ENCODE assay signal across 8 cellular contexts in genomic region chr1:184387871-184388670, GRCh38. TPM values are rescaled to one million over a fixed set of nuclear protein-coding genes. Genes with fewer than 3 reads are reported as not detected.
A peak's percentile ranks its signal among the peaks of the same experiment; 100 is the strongest.
DNase-seq lines count a peak whose midpoint lies in the region; ATAC-seq and TF ChIP-seq lines count a peak whose summit lies in the region.

No MANE protein-coding gene starts in this region.

- peak overlapping the region; percentile 73 for H3K4me3 Mint-ChIP-seq in activated B cell treated with CpG ODN at 0.5 μM for 24 hours

- TF ChIP-seq CTCF in activated B cell treated with CpG ODN at 0.5 μM for 24 hours (IDR thresholded peaks at IDR 0.05) (no peak), esophagus muscularis mucosa (IDR thresholded peaks at IDR 0.05) (peak; percentile 29 to 49 (median 37)), upper lobe of right lung (IDR thresholded peaks at IDR 0.05) (no peak)

- no peak for TF ChIP-seq POLR2A in esophagus muscularis mucosa (IDR thresholded peaks at IDR 0.05; ENCODE audit: low read depth)
- no peak for TF ChIP-seq POLR2A in GM18505 (IDR thresholded peaks at IDR 0.05; ENCODE audit: borderline replicate concordance, extremely low read depth, insufficient read depth, insufficient read length)

- DNase-seq in D341Med (ENCODE audit: low spot score) (peak; percentile 38), activated B cell treated with CpG ODN at 0.5 μM for 24 hours (no peak), esophagus muscularis mucosa (ENCODE audit: extremely low spot score) (no peak), upper lobe of right lung (peak; percentile 69), NCI-H2029 treated with DMSO at 0.1 percent for 48 hours (lab: John Stamatoyannopoulos, UW) (no peak)
- DNase-seq in Jurkat, Clone E6-1 (ENCODE audit: low read depth, low spot score) = no peak

- peaks cover 31 to 58% (median 53%) of the 10 kb centered on the region in 4 donors for H3K4me1 ChIP-seq in esophagus muscularis mucosa
- H3K4me1 ChIP-seq in mucosa of stomach (ENCODE audit: control insufficient read depth, insufficient read depth, low read length) = peaks cover 4% of the 10 kb centered on the region
- peaks cover 9% of the 10 kb centered on the region for H3K4me1 ChIP-seq in upper lobe of right lung

- no peak for TF ChIP-seq EP300 in esophagus muscularis mucosa (IDR thresholded peaks at IDR 0.05)

- H3K9me3 Mint-ChIP-seq in activated B cell treated with CpG ODN at 0.5 μM for 24 hours = no peaks in the 10 kb centered on the region

- ATAC-seq in activated B cell treated with CpG ODN at 0.5 μM for 24 hours (ENCODE audit: low read depth) (no peak), upper lobe of right lung (no peak), GM18505 (IDR thresholded peaks at IDR 0.05; ENCODE audit: unreplicated experiment) (no peak)

- peaks cover 21% of the 10 kb centered on the region for H3K4me1 Mint-ChIP-seq in activated B cell treated with CpG ODN at 0.5 μM for 24 hours

- CTCF ChIA-PET in activated B cell treated with CpG ODN at 0.5 μM for 24 hours (lab: Charles Lee) = no interaction called here

- H3K27ac Mint-ChIP-seq in activated B cell treated with CpG ODN at 0.5 μM for 24 hours = no peak overlapping the region

- H3K4me3 ChIP-seq in Jurkat, Clone E6-1 (ENCODE audit: low read length) = peak overlapping the region; percentile 58
- H3K4me3 ChIP-seq in esophagus muscularis mucosa = peak overlapping the region; percentile 81 to 96 (median 94)
- H3K4me3 ChIP-seq in mucosa of stomach (ENCODE audit: low read length) = peak overlapping the region; percentile 82
- H3K4me3 ChIP-seq in upper lobe of right lung = peak overlapping the region; percentile 86

- H3K27me3 Mint-ChIP-seq in activated B cell treated with CpG ODN at 0.5 μM for 24 hours = peaks cover 37% of the 10 kb centered on the region

- no peaks in the 10 kb centered on the region for H3K36me3 ChIP-seq in esophagus muscularis mucosa
- no peaks in the 10 kb centered on the region for H3K36me3 ChIP-seq in mucosa of stomach (ENCODE audit: control insufficient read depth, insufficient read depth, low read length)
- H3K36me3 ChIP-seq in upper lobe of right lung = no peaks in the 10 kb centered on the region

- POLR2A ChIA-PET in activated B cell treated with CpG ODN at 0.5 μM for 24 hours (lab: Charles Lee) = interaction anchor here (0.6 kb wide), 2 partner anchors 20 to 1823 kb away, joined by 3 to 6 read pairs; no protein-coding TSS in a partner anchor

- under 1% methylated on average over 23 of the region's 23 CpGs for WGBS in esophagus muscularis mucosa

- H3K9me3 ChIP-seq in esophagus muscularis mucosa = no peaks in the 10 kb centered on the region
- H3K9me3 ChIP-seq in mucosa of stomach (ENCODE audit: control insufficient read depth, low read length) = no peaks in the 10 kb centered on the region
- H3K9me3 ChIP-seq in upper lobe of right lung = no peaks in the 10 kb centered on the region

- H3K9ac ChIP-seq in mucosa of stomach (ENCODE audit: low read length) = peak overlapping the region; percentile 80

- no peaks in the 10 kb centered on the region for H3K27me3 ChIP-seq in esophagus muscularis mucosa
- no peaks in the 10 kb centered on the region for H3K27me3 ChIP-seq in mucosa of stomach (ENCODE audit: control insufficient read depth, insufficient read depth, low read length)
- H3K27me3 ChIP-seq in upper lobe of right lung = no peaks in the 10 kb centered on the region

- H3K27ac ChIP-seq in esophagus muscularis mucosa (replicated peaks in 1 of 4) (peak overlapping the region; percentile 91 to 97 (median 92)), upper lobe of right lung (peak overlapping the region; percentile 79)

- intact Hi-C loops in activated B cell treated with CpG ODN at 0.5 μM for 24 hours (cut with micrococcal nuclease) = no loop called here
- intact Hi-C loops in esophagus muscularis mucosa (cut with DNase I) = loop anchor here (5.0 kb wide), 4 partner anchors 94 to 274 kb away; no protein-coding TSS in a partner anchor
- intact Hi-C loops in upper lobe of right lung (cut with DNase I) = no loop called here

- H3K36me3 Mint-ChIP-seq in activated B cell treated with CpG ODN at 0.5 μM for 24 hours (ENCODE audit: low read depth) = no peaks in the 10 kb centered on the region

RNA-seq across cellular contexts. Expression of gene C1orf21, which starts 1.2 kb away (rescaled TPM):
- 19.8 TPM for polyA plus RNA-seq in Jurkat, Clone E6-1 (2012; ENCODE audit: insufficient read depth, insufficient read length)
- total RNA-seq in activated B cell treated with CpG ODN at 0.5 μM for 24 hours (0.05 and 0.09 TPM in 2 replicates), esophagus muscularis mucosa (10 to 100 TPM; 39.5 to 91.7 (median 58.8) TPM), upper lobe of right lung (78.8 TPM)

Comparison
In these comparisons a context has a peak if more than half of its experiments do, and no peak if none do; other contexts are left out.
1. DNase-seq: peak in D341Med (single experiment) and upper lobe of right lung (single experiment); none in Jurkat, Clone E6-1 (single experiment), activated B cell treated with CpG ODN at 0.5 μM for 24 hours (single experiment), esophagus muscularis mucosa (single experiment) and NCI-H2029 treated with DMSO at 0.1 percent for 48 hours (single experiment).
2. CTCF ChIP-seq: peak in esophagus muscularis mucosa (3 of 3); none in activated B cell treated with CpG ODN at 0.5 μM for 24 hours (single experiment) and upper lobe of right lung (single experiment).
3. RNA of gene C1orf21, which starts 1.2 kb away (total RNA-seq): 78.8 TPM in upper lobe of right lung (single experiment) and 39.5 to 91.7 TPM in esophagus muscularis mucosa; 0.05 to 0.09 TPM in activated B cell treated with CpG ODN at 0.5 μM for 24 hours; every median in the first group is over 10 times any median in the second.
4. Peak in every context shown above with its lines, with median percentiles within 50 percentile points of each other: H3K4me3 ChIP-seq.